ENCODE assay signal across 10 cellular contexts in the genomic region with DNA sequence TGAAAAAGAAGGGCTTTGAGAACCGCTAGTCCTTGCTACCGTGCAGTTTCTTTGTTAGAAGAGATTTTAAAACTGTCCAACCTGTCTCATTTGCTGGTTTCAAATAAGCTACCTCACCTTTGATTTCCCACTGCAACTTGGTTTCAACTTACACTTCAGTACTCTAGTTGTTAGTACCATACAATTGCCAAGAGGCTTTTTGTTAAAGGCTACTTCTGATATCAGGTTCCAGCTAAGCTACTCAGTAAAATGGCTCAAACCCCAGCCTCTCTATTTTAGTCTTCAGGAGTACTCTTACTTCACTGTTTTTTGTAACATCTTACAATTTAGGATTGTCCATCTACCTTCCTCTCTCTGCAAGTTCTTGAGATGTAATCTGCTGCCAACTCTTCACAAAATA.
"Had no signal": no experiment of that assay in that cellular context is flagged by ENCODE, and none has a peak within 500 bp of the region (broad histone marks: within the 10 kb centered on the region; RNA-seq: fewer than 3 reads in every experiment).

No MANE protein-coding gene starts in this region.

- DNase-seq: activated CD4-positive, alpha-beta T cell treated with anti-CD3 and anti-CD28 coated beads, Interleukin-2, amount 50 U/mL, for 4 hours; activated CD4-positive, CD25-positive, alpha-beta regulatory T cell treated with anti-CD3 and anti-CD28 coated beads, Interleukin-2, amount 50 U/mL, for 72 hours; activated gamma-delta T cell; activated T-cell treated with anti-CD3 and anti-CD28 coated beads, Interleukin-2, amount 50 U/mL, for 1 hour; amygdala; cerebellar nuclear complex; hippocampal formation; pancreas; tibial artery; uterus had no signal
